Comparison of ENCODE assay signal across 27 cellular contexts in the genomic region with DNA sequence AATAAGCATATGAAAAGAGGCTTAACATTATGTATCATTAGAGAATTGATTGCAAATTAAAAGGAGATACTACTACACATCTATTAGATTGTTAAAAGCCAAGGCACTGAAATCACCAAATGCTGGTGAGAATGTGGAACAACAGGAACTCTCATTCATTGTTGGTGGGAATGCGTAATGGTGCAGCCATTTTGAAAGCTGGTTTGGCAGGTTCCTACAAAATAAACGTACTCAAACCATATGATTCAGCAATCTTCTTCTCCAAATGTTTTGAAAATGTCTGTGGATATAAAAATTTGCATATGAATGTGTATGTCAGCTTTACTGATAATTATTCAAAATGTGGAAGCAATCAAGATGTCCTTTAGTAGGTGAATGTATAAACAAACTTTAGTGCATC.
DNase-seq lines count a peak whose midpoint lies in the region; ATAC-seq, FAIRE-seq and TF ChIP-seq lines count a peak whose summit lies in the region.
"Had no signal": no experiment of that assay in that cellular context is flagged by ENCODE, and none has a peak within 500 bp of the region (broad histone marks: within the 10 kb centered on the region; RNA-seq: fewer than 3 reads in every experiment).

No MANE protein-coding gene starts in this region.

- no peak overlapping the region for H3K56ac ChIP-seq in H1 (replicated peaks; ENCODE audit: insufficient read length, low read depth, low read length)

- H2BK12ac ChIP-seq in H1 (ENCODE audit: low read depth, low read length) (no peak overlapping the region), trophoblast cell (ENCODE audit: low read length) (no peak overlapping the region)

- H3K9ac ChIP-seq in H1 (replicated peaks in 1 of 4; ENCODE audit: extremely low read depth in 1 of 4, low read depth in 3 of 4, low read length in 3 of 4) (no peak overlapping the region), trophoblast cell (ENCODE audit: low read length) (no peak overlapping the region)
- H3K9ac ChIP-seq: BLaER1 treated with 17β-estradiol and CSF1 and Interleukin-3, amounts not matched to agents 10 nM and 100 nM had no signal

- no peaks in the 10 kb centered on the region; a peak in 2 of 4 replicates for H3K9me3 ChIP-seq in H1 (ENCODE audit: insufficient read depth in 2 of 2, low read depth in 1 of 2, low read length in 1 of 2)
- H3K9me3 ChIP-seq in trophoblast cell (ENCODE audit: insufficient read depth, low read depth, low read length), result no peaks in the 10 kb centered on the region
- H3K9me3 ChIP-seq: A549, SJSA1 had no signal

- H3K27ac ChIP-seq in GM23338 (ENCODE audit: low read depth) (no peak overlapping the region), H1 (ENCODE audit: low read depth, low read length) (no peak overlapping the region), trophoblast cell (ENCODE audit: low read depth, low read length) (no peak overlapping the region)
- H3K27ac ChIP-seq: A549; BLaER1 treated with 17β-estradiol and CSF1 and Interleukin-3, amounts not matched to agents 10 nM and 100 nM; SJSA1 had no signal

- peaks cover 6% of the 10 kb centered on the region; the same call in 1 of the 2 replicates for H3K9me2 ChIP-seq in GM23338 (ENCODE audit: insufficient read depth)

- WGBS in H1 (ENCODE audit: extremely low coverage in 1 of 2, insufficient coverage in 1 of 2, insufficient read length in 1 of 2, insufficient replicate concordance in 2 of 2, low coverage in 1 of 2, low lambda C conversion rate in 2 of 2, missing lambda C conversion rate in 1 of 2), 2 experiments, result 90% methylated on average over 2 of the region's 2 CpGs; no CpG with 5 or more reads in 1 of the 2 experiments
- WGBS in trophoblast cell (ENCODE audit: extremely low coverage, insufficient coverage, insufficient read length), result no CpG with 5 or more reads among the region's 2 CpGs

- H3K36me3 Mint-ChIP-seq in GM23338 (ENCODE audit: low read depth), result no peaks in the 10 kb centered on the region; the same call in 2 of the 3 replicates

- no peak for TF ChIP-seq POLR2A in H1 (IDR thresholded peaks at IDR 0.05; ENCODE audit: control extremely low read depth in 1 of 2, low read depth in 2 of 2, low read length in 2 of 2)

- H3K18ac ChIP-seq in H1 (ENCODE audit: extremely low read depth, low read length) (no peak overlapping the region), trophoblast cell (ENCODE audit: low read length) (no peak overlapping the region)

- H3K4me2 ChIP-seq in GM23338, result no peak overlapping the region
- H3K4me2 ChIP-seq in H1 (ENCODE audit: insufficient read depth in 1 of 2, low read depth in 2 of 2, low read length in 2 of 2), result no peak overlapping the region
- H3K4me2 ChIP-seq in trophoblast cell (ENCODE audit: low read length), result no peak overlapping the region
- H3K4me2 ChIP-seq: A549; BLaER1 treated with 17β-estradiol and CSF1 and Interleukin-3, amounts not matched to agents 10 nM and 100 nM had no signal

- TF ChIP-seq CTCF in GM23338 (conservative IDR thresholded peaks at IDR 0.05; ENCODE audit: low read depth in 2 of 2), result no peak
- TF ChIP-seq CTCF in H1 (IDR thresholded peaks at IDR 0.05; ENCODE audit: control extremely low read depth in 1 of 3, insufficient read depth in 1 of 3, low read depth in 1 of 3, low read length in 3 of 3), result no peak

- H3K4me1 ChIP-seq in GM23338 (ENCODE audit: insufficient read depth), result no peaks in the 10 kb centered on the region; the same call in 1 of the 2 replicates
- H3K4me1 ChIP-seq in H1 (replicated peaks in 1 of 4; ENCODE audit: control insufficient read depth in 3 of 4, insufficient read depth in 4 of 4, low read length in 3 of 4), result no peaks in the 10 kb centered on the region
- H3K4me1 ChIP-seq in trophoblast cell (ENCODE audit: control insufficient read depth in 1 of 2, insufficient read depth in 2 of 2, low read length in 2 of 2), result no peaks in the 10 kb centered on the region
- H3K4me1 ChIP-seq: A549; BLaER1 treated with 17β-estradiol and CSF1 and Interleukin-3, amounts not matched to agents 10 nM and 100 nM; SJSA1 had no signal

- H3K4me3 ChIP-seq in GM23338 (no peak overlapping the region), H1 (ENCODE audit: extremely low read depth in 1 of 4, insufficient read depth in 2 of 4, low read depth in 3 of 4, low read length in 4 of 4) (no peak overlapping the region), trophoblast cell (ENCODE audit: low read depth, low read length) (no peak overlapping the region)
- H3K4me3 ChIP-seq: A549; BLaER1 treated with 17β-estradiol and CSF1 and Interleukin-3, amounts not matched to agents 10 nM and 100 nM; SJSA1 had no signal

- no peak overlapping the region for H4K12ac ChIP-seq in trophoblast cell (ENCODE audit: low read depth, low read length)

- no peak for TF ChIP-seq EP300 in H1 (IDR thresholded peaks at IDR 0.05; ENCODE audit: borderline replicate concordance in 1 of 2, low read depth in 2 of 2, low read length in 2 of 2)

- no peak for FAIRE-seq in H1 (lab: Jason Lieb, UNC)
- FAIRE-seq: A549, D721Med, G401.6 had no signal

- H3K23me2 ChIP-seq in H1 (ENCODE audit: low read depth, low read length), result no peaks in the 10 kb centered on the region

- ATAC-seq in GM23338, result no peak
- ATAC-seq in HG02610 (IDR thresholded peaks at IDR 0.05; ENCODE audit: unreplicated experiment), result no peak
- ATAC-seq: A549 had no signal

- no peak overlapping the region for H3K23ac ChIP-seq in H1 (ENCODE audit: insufficient read length)
- H3K23ac ChIP-seq in trophoblast cell (ENCODE audit: low read length), result no peak overlapping the region

- H3K79me2 ChIP-seq in GM23338 (replicated peaks; ENCODE audit: insufficient read depth), result no peaks in the 10 kb centered on the region
- no peaks in the 10 kb centered on the region for H3K79me2 ChIP-seq in H1 (ENCODE audit: control insufficient read depth in 1 of 2, insufficient read depth in 2 of 2, low read length in 2 of 2)
- no peaks in the 10 kb centered on the region for H3K79me2 ChIP-seq in trophoblast cell (ENCODE audit: control insufficient read depth, insufficient read depth, low read length, poor library complexity)

- H4K8ac ChIP-seq in H1 (ENCODE audit: extremely low read depth, insufficient read depth, low read length), result no peak overlapping the region
- H4K8ac ChIP-seq in trophoblast cell (ENCODE audit: low read depth, low read length), result no peak overlapping the region

- H2AK5ac ChIP-seq in H1 (ENCODE audit: low read depth, low read length), result no peak overlapping the region
- no peak overlapping the region for H2AK5ac ChIP-seq in trophoblast cell (ENCODE audit: low read length)

- no peaks in the 10 kb centered on the region for H4K20me1 ChIP-seq in GM23338 (replicated peaks; ENCODE audit: insufficient read depth)
- H4K20me1 ChIP-seq in H1 (replicated peaks in 1 of 2; ENCODE audit: control insufficient read depth in 1 of 2, insufficient read depth in 2 of 2, low read length in 2 of 2), result no peaks in the 10 kb centered on the region
- H4K20me1 ChIP-seq: BLaER1 treated with 17β-estradiol and CSF1 and Interleukin-3, amounts not matched to agents 10 nM and 100 nM had no signal

- POLR2A ChIA-PET in H1 (lab: Charles Lee; ENCODE audit: partially characterized antibody), result no interaction called here

- H2BK15ac ChIP-seq in H1 (ENCODE audit: low read length), result no peak overlapping the region

- no peak overlapping the region for H4K5ac ChIP-seq in H1 (ENCODE audit: insufficient read length, low read depth, low read length)

- H2AFZ ChIP-seq in GM23338 (no peak overlapping the region), H1 (ENCODE audit: low read length) (no peak overlapping the region), trophoblast cell (ENCODE audit: insufficient read depth, low read length, poor library complexity) (no peak overlapping the region)

- H2BK120ac ChIP-seq in H1 (replicated peaks; ENCODE audit: low read depth, low read length) (no peak overlapping the region), trophoblast cell (ENCODE audit: insufficient read depth, low read length, poor library complexity) (no peak overlapping the region)

- no peak overlapping the region for H3K4me3 Mint-ChIP-seq in GM23338
- H3K4me3 Mint-ChIP-seq: CD4-positive, alpha-beta T cell; H9 had no signal

- H3K9me3 Mint-ChIP-seq in GM23338, result peaks cover 10% of the 10 kb centered on the region; the same call in 2 of the 3 replicates

- H4K91ac ChIP-seq in H1 (replicated peaks; ENCODE audit: insufficient read length, low read length) (no peak overlapping the region), trophoblast cell (ENCODE audit: low read depth, low read length) (no peak overlapping the region)

- TF ChIP-seq RAD21 in H1 (IDR thresholded peaks at IDR 0.05 in 1 of 2, conservative IDR thresholded peaks at IDR 0.05 in 1 of 2; ENCODE audit: low read depth in 2 of 2, low read length in 2 of 2), result no peak

- H2BK5ac ChIP-seq in H1 (ENCODE audit: low read depth, low read length) (no peak overlapping the region), trophoblast cell (ENCODE audit: low read depth, low read length, poor library complexity) (no peak overlapping the region)

- H2BK20ac ChIP-seq in H1 (ENCODE audit: low read length), result no peak overlapping the region

- no peak overlapping the region for H3K4ac ChIP-seq in H1 (replicated peaks; ENCODE audit: insufficient read length, low read depth, low read length)
- H3K4ac ChIP-seq in trophoblast cell (ENCODE audit: low read depth, low read length), result no peak overlapping the region

- peaks cover 2% of the 10 kb centered on the region for H3K27me3 Mint-ChIP-seq in GM23338 (ENCODE audit: insufficient read depth, low read depth, poor library complexity)

- no peaks in the 10 kb centered on the region for H3F3A ChIP-seq in GM23338 (replicated peaks; ENCODE audit: low read depth)

- DNase-seq in GM23338 (ENCODE audit: low spot score) (peak; percentile 43), NCI-H526 treated with DMSO at 0.1 percent for 48 hours (lab: John Stamatoyannopoulos, UW) (peak; percentile 95), H1 (ENCODE audit: low read depth in 1 of 2, low spot score in 2 of 2) (no peak), trophoblast cell (peak; percentile 78 to 93), posterior cingulate gyrus (no peak), 8988T (no peak)
- DNase-seq: AML-193; CD4-positive, alpha-beta T cell; H9; IMR-90; KG1; MM.1S; NCI-H1417; NCI-H1694; NCI-H2029 treated with DMSO at 0.1 percent for 48 hours; NCI-H2171 treated with DMSO at 0.1 percent for 48 hours; NCI-H345; NCI-H510A treated with DMSO at 0.1 percent for 48 hours; NCI-H774; Right ventricle myocardium superior; RPMI8226 had no signal

- H3K79me1 ChIP-seq in H1 (ENCODE audit: low read depth, low read length), result no peaks in the 10 kb centered on the region
- no peaks in the 10 kb centered on the region for H3K79me1 ChIP-seq in trophoblast cell (ENCODE audit: low read length)

- no peaks in the 10 kb centered on the region for H3K36me3 ChIP-seq in GM23338 (ENCODE audit: insufficient read depth)
- H3K36me3 ChIP-seq in H1 (ENCODE audit: control insufficient read depth in 2 of 4, insufficient read depth in 4 of 4, low read length in 3 of 4), result no peaks in the 10 kb centered on the region
- no peaks in the 10 kb centered on the region for H3K36me3 ChIP-seq in trophoblast cell (ENCODE audit: control insufficient read depth in 1 of 2, insufficient read depth in 2 of 2, low read length in 2 of 2)
- H3K36me3 ChIP-seq: BLaER1 treated with 17β-estradiol and CSF1 and Interleukin-3, amounts not matched to agents 10 nM and 100 nM; SJSA1 had no signal

- H3K27me3 ChIP-seq in GM23338 (ENCODE audit: insufficient read depth), result no peaks in the 10 kb centered on the region
- no peaks in the 10 kb centered on the region; a peak in 1 of 7 replicates for H3K27me3 ChIP-seq in H1 (replicated peaks in 1 of 4; ENCODE audit: control insufficient read depth in 3 of 4, extremely low read depth in 1 of 4, insufficient read depth in 3 of 4, low read length in 3 of 4)
- H3K27me3 ChIP-seq in trophoblast cell (ENCODE audit: insufficient read depth, low read length), result no peaks in the 10 kb centered on the region
- H3K27me3 ChIP-seq: BLaER1 treated with 17β-estradiol and CSF1 and Interleukin-3, amounts not matched to agents 10 nM and 100 nM; SJSA1 had no signal

- intact Hi-C loops in posterior cingulate gyrus (cut with DNase I), result no loop called here

- peaks cover 3% of the 10 kb centered on the region; the same call in 1 of the 3 replicates for H3K4me1 Mint-ChIP-seq in GM23338

- CTCF ChIA-PET in H1 (lab: Charles Lee; ENCODE audit: partially characterized antibody), result interaction anchor here (0.9 to 1.8 kb wide), 4 partner anchors 16 to 119 kb away, joined by 3 to 14 read pairs (median 4); no protein-coding TSS in a partner anchor

- no peak overlapping the region for H3K27ac Mint-ChIP-seq in GM23338
- H3K27ac Mint-ChIP-seq: CD4-positive, alpha-beta T cell; H9 had no signal

- H3K14ac ChIP-seq in H1 (ENCODE audit: insufficient read length) (no peak overlapping the region), trophoblast cell (ENCODE audit: low read length) (no peak overlapping the region)

Comparison
In these comparisons a context has a peak if more than half of its experiments do, and no peak if none do; other contexts are left out.
1. DNase-seq: peak in GM23338 (single experiment), NCI-H526 treated with DMSO at 0.1 percent for 48 hours (single experiment) and trophoblast cell (2 of 2); none in H1 (0 of 2), posterior cingulate gyrus (0 of 10) and 8988T (single experiment).